ENCODE assay signal across 8 cellular contexts in the genomic region with DNA sequence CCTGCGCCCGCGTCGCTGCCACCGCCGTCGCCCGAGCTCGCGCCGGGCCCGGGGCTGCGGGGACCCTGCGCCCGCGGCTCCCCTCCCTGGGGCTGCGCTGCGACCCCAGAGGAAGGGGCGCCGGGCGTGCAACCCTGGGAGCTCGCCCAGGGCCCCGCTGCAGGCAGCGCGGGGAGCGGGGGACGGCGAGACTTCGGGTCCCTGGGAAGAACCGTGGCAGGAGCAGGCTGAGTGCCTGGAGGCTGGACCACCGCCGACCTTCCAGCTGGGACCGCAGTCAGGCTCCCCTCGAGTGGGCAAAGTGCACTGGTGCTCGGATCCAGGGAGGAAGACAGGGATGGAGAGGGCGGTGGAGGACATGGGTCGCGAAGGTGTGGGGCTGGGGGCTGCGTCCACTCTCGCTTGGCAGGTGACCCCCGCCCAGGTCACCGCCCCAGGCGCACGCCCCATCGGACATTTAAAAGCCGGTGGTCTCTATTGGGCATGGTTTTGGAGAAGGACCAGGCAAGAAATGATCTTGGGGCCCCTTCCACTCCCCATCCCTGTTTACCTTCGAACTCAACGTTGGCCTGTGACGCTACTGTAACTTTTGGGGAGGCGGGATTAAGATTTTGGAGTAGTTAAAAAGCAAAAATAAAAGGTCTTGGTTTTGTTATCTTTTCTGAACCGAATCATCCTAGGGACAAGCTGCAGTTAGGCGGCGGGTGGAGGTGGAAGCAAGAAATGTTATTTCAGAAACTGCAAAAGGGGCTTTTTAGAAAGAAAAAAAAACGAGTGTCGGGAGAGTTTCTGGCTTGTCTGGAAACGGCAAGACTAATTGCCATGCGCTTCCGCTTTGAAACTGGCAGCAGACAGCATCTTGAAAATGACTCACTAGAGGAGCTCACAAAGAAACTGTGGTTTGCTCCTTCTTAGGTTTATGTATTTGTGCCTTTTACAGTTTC. TPM values are rescaled to one million over a fixed set of nuclear protein-coding genes. Genes with fewer than 3 reads are reported as not detected.
DNase-seq lines count a peak whose midpoint lies in the region; ATAC-seq and TF ChIP-seq lines count a peak whose summit lies in the region.

No MANE protein-coding gene starts in this region.

- H3K27ac ChIP-seq in ascending aorta (peak overlapping the region; percentile 72 to 77), gastrocnemius medialis (peak overlapping the region; percentile 45 to 67 (median 66))

- H3K4me3 ChIP-seq in ascending aorta, result peak overlapping the region; percentile 85 to 95
- peak overlapping the region; percentile 53 to 75 (median 61) for H3K4me3 ChIP-seq in gastrocnemius medialis

- DNase-seq in DMS114 treated with DMSO at 0.1 percent for 48 hours (lab: John Stamatoyannopoulos, UW; ENCODE audit: unreplicated experiment) (peak; percentile 19), HS-27A (ENCODE audit: low read depth) (peak; percentile 56), ascending aorta (ENCODE audit: low spot score in 2 of 2) (peak; percentile 31 to 81), hepatic stellate cell (ENCODE audit: low spot score) (peak; percentile 76), gastrocnemius medialis (no peak), NCI-H524 treated with DMSO at 0.1 percent for 48 hours (lab: John Stamatoyannopoulos, UW) (no peak)

- H3K36me3 Mint-ChIP-seq in T-helper 1 cell treated with Interleukin-12 subunit alpha and Interleukin-12 subunit beta and Interleukin-4 antibody, amounts not matched to agents 30 μg/mL and 1 μg/mL, for 36 hours (ENCODE audit: low read depth), result peaks cover 11% of the 10 kb centered on the region

- peaks cover 5 to 22% of the 10 kb centered on the region in 2 donors for H3K4me1 ChIP-seq in ascending aorta
- H3K4me1 ChIP-seq in gastrocnemius medialis, result no peaks in the 10 kb centered on the region

- in situ Hi-C loops in gastrocnemius medialis (cut with MboI; ENCODE audit: low sequenced_read_pairs in 4 of 4), result no loop called here

- TF ChIP-seq CTCF in ascending aorta (IDR thresholded peaks at IDR 0.05) (no peak), gastrocnemius medialis (IDR thresholded peaks at IDR 0.05 in 4 of 5, conservative IDR thresholded peaks at IDR 0.05 in 1 of 5) (no peak)

- no peaks in the 10 kb centered on the region for H3K27me3 Mint-ChIP-seq in T-helper 1 cell treated with Interleukin-12 subunit alpha and Interleukin-12 subunit beta and Interleukin-4 antibody, amounts not matched to agents 30 μg/mL and 1 μg/mL, for 36 hours (ENCODE audit: low read depth)

- H3K4me1 Mint-ChIP-seq in T-helper 1 cell treated with Interleukin-12 subunit alpha and Interleukin-12 subunit beta and Interleukin-4 antibody, amounts not matched to agents 30 μg/mL and 1 μg/mL, for 36 hours (ENCODE audit: low read depth), result peaks cover 42% of the 10 kb centered on the region

- H3K9me3 ChIP-seq in ascending aorta, result no peaks in the 10 kb centered on the region
- H3K9me3 ChIP-seq in gastrocnemius medialis, result no peaks in the 10 kb centered on the region

- H3K9me3 Mint-ChIP-seq in T-helper 1 cell treated with Interleukin-12 subunit alpha and Interleukin-12 subunit beta and Interleukin-4 antibody, amounts not matched to agents 30 μg/mL and 1 μg/mL, for 36 hours, result no peaks in the 10 kb centered on the region

- H3K36me3 ChIP-seq in ascending aorta (no peaks in the 10 kb centered on the region), gastrocnemius medialis (no peaks in the 10 kb centered on the region)

- peak overlapping the region; percentile 97 for H3K4me3 Mint-ChIP-seq in T-helper 1 cell treated with Interleukin-12 subunit alpha and Interleukin-12 subunit beta and Interleukin-4 antibody, amounts not matched to agents 30 μg/mL and 1 μg/mL, for 36 hours

- no peaks in the 10 kb centered on the region for H3K27me3 ChIP-seq in ascending aorta
- peaks cover 2 to 16% (median 11%) of the 10 kb centered on the region in 3 donors for H3K27me3 ChIP-seq in gastrocnemius medialis

- peak overlapping the region; percentile 97 for H3K27ac Mint-ChIP-seq in T-helper 1 cell treated with Interleukin-12 subunit alpha and Interleukin-12 subunit beta and Interleukin-4 antibody, amounts not matched to agents 30 μg/mL and 1 μg/mL, for 36 hours

- no peak for TF ChIP-seq POLR2A in gastrocnemius medialis (IDR thresholded peaks at IDR 0.05)

- intact Hi-C loops in ascending aorta (cut with DNase I) (loop anchor here (5.0 to 10.0 kb wide), 2 partner anchors 292 to 380 kb away; a partner anchor contains a TSS), gastrocnemius medialis (cut with DNase I; ENCODE audit: low total_unique reads) (no loop called here)

- ATAC-seq in GM21381 (IDR thresholded peaks at IDR 0.05; ENCODE audit: unreplicated experiment), result peak; percentile 64
- ATAC-seq in gastrocnemius medialis, result no peak

RNA-seq across cellular contexts. Expression of a gene that starts 1.0 kb away (rescaled TPM):
- total RNA-seq in ascending aorta (21.2 TPM), gastrocnemius medialis (1 to 10 TPM; 3.7 to 6.6 (median 4.9) TPM)

Comparison
In these comparisons a context has a peak if more than half of its experiments do, and no peak if none do; other contexts are left out.
1. DNase-seq: peak in DMS114 treated with DMSO at 0.1 percent for 48 hours (single experiment), HS-27A (single experiment), ascending aorta (2 of 2) and hepatic stellate cell (single experiment); none in gastrocnemius medialis (0 of 2) and NCI-H524 treated with DMSO at 0.1 percent for 48 hours (single experiment).